ENCODE assay signal across 22 cellular contexts in the genomic region with DNA sequence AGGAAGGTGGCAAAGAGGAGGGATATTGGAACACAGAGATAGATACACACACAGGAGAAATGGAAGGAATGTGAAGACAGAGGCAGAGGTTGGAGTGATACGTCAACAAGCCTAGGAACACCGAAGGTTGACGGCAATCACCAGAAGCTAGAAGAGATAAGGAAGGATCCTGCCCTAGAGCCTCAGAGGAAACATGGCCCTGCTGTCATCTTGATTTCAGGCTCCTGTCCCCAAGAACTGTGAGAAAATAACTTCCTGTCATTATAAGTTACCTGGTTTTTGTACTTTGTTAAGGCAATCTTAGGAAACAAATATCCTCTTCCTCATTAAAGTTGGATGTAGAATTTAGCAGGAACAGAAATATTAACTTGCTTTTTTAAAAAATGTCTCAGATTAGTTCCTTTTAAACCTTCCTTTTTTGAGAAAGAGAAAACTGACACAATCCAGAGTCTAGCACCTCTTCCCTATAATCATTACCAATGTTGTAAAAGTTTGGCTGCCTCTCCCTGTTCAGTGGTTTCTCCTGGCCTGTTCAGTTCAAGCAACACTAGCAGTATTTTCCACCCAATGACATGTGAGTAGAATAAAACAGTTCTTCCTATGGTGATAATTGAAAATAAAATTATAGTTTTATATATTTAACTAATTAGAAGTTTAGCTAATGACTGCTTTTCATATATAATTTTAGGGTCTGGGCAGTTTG. TPM values are rescaled to one million over a fixed set of nuclear protein-coding genes. Genes with fewer than 3 reads are reported as not detected.
DNase-seq lines count a peak whose midpoint lies in the region; ATAC-seq and TF ChIP-seq lines count a peak whose summit lies in the region.
"Had no signal": no experiment of that assay in that cellular context is flagged by ENCODE, and none has a peak within 500 bp of the region (broad histone marks: within the 10 kb centered on the region; RNA-seq: fewer than 3 reads in every experiment).

No MANE protein-coding gene starts in this region.

- peak overlapping the region; percentile 64 for H3K27ac Mint-ChIP-seq in nephron progenitor cell
- H3K27ac Mint-ChIP-seq: stimulated activated naive B cell treated with anti-CD40 and anti-IgM and Interleukin-4, amounts not matched to agents 10 μg/mL and 1 μg/mL and 100 μg/mL, for 72 hours; type B pancreatic cell had no signal

- DNase-seq in CMK (ENCODE audit: low read depth) (peak; percentile 58), KBM-7 (peak; percentile 69), colonic mucosa (no peak), nephron progenitor cell (no peak), foreskin keratinocyte (no peak), NCI-H345 treated with DMSO at 0.1 percent for 48 hours (lab: John Stamatoyannopoulos, UW; ENCODE audit: unreplicated experiment) (no peak), dermis blood vessel endothelial cell (no peak)
- no peak for DNase-seq in stimulated activated CD4-positive, alpha-beta T cell treated with anti-CD3 and anti-CD28 coated beads, Interleukin-2, amount 100 ng/mL, for 48 hours
- DNase-seq: activated CD4-positive, alpha-beta T cell treated with anti-CD3 and anti-CD28 coated beads for 4 hours; esophagus squamous epithelium; H7; NCI-H1417 treated with DMSO at 0.1 percent for 48 hours; NCI-H2171 treated with DMSO at 0.1 percent for 48 hours; NCI-H748 treated with DMSO at 0.1 percent for 48 hours; nucleus accumbens; Peyer's patch; stimulated activated CD4-positive, alpha-beta T cell treated with anti-CD3 and anti-CD28 coated beads, Interleukin-15, amount 100 ng/mL, for 24 hours; stimulated activated naive B cell treated with anti-CD40 and anti-IgM and Interleukin-4, amounts not matched to agents 10 μg/mL and 1 μg/mL and 100 μg/mL, for 72 hours; T1000 had no signal

- H3K9ac ChIP-seq in colonic mucosa (ENCODE audit: low read depth in 2 of 2, low read length in 2 of 2): peak overlapping the region in 1 of 2 donors; percentile 34

- in situ Hi-C loops in KBM-7 (cut with MboI; ENCODE audit: low pct_unique_long_range_greater_than_20kb, low sequenced_read_pairs): no loop called here

- H3K4me3 Mint-ChIP-seq in nephron progenitor cell: no peak overlapping the region
- H3K4me3 Mint-ChIP-seq: stimulated activated naive B cell treated with anti-CD40 and anti-IgM and Interleukin-4, amounts not matched to agents 10 μg/mL and 1 μg/mL and 100 μg/mL, for 72 hours; type B pancreatic cell had no signal

- H3K27ac ChIP-seq in colonic mucosa: peak overlapping the region; percentile 74
- no peak overlapping the region for H3K27ac ChIP-seq in foreskin keratinocyte
- H3K27ac ChIP-seq: cardiac muscle cell, esophagus squamous epithelium, Peyer's patch, right atrium auricular region had no signal

- H3K4me3 ChIP-seq in colonic mucosa: no peak overlapping the region
- H3K4me3 ChIP-seq: cardiac muscle cell, esophagus squamous epithelium, Peyer's patch, right atrium auricular region had no signal

- H3K36me3 Mint-ChIP-seq in nephron progenitor cell (ENCODE audit: low read depth): no peaks in the 10 kb centered on the region
- H3K36me3 Mint-ChIP-seq: stimulated activated naive B cell treated with anti-CD40 and anti-IgM and Interleukin-4, amounts not matched to agents 10 μg/mL and 1 μg/mL and 100 μg/mL, for 72 hours; type B pancreatic cell had no signal

- peaks cover 15% of the 10 kb centered on the region for H3K4me1 Mint-ChIP-seq in nephron progenitor cell

- peaks cover 6% of the 10 kb centered on the region for H3K9me3 Mint-ChIP-seq in nephron progenitor cell
- H3K9me3 Mint-ChIP-seq: stimulated activated naive B cell treated with anti-CD40 and anti-IgM and Interleukin-4, amounts not matched to agents 10 μg/mL and 1 μg/mL and 100 μg/mL, for 72 hours; type B pancreatic cell had no signal

- no peak for ATAC-seq in foreskin keratinocyte

- no peaks in the 10 kb centered on the region for H3K36me3 ChIP-seq in colonic mucosa
- H3K36me3 ChIP-seq: cardiac muscle cell, esophagus squamous epithelium, Peyer's patch, right atrium auricular region had no signal

- H3K27me3 ChIP-seq in colonic mucosa (no peaks in the 10 kb centered on the region), foreskin keratinocyte (no peaks in the 10 kb centered on the region)
- H3K27me3 ChIP-seq: cardiac muscle cell, esophagus squamous epithelium, Peyer's patch, right atrium auricular region had no signal

- H3K27me3 Mint-ChIP-seq in nephron progenitor cell (ENCODE audit: low read depth, poor library complexity): no peaks in the 10 kb centered on the region
- H3K27me3 Mint-ChIP-seq: stimulated activated naive B cell treated with anti-CD40 and anti-IgM and Interleukin-4, amounts not matched to agents 10 μg/mL and 1 μg/mL and 100 μg/mL, for 72 hours; type B pancreatic cell had no signal

- no peak for TF ChIP-seq CTCF in colonic mucosa (IDR thresholded peaks at IDR 0.05)
- no peak for TF ChIP-seq CTCF in nephron progenitor cell (IDR thresholded peaks at IDR 0.05)
- no peak for TF ChIP-seq CTCF in foreskin keratinocyte (conservative IDR thresholded peaks at IDR 0.05)

- H3K9me3 ChIP-seq in colonic mucosa: no peaks in the 10 kb centered on the region
- H3K9me3 ChIP-seq: esophagus squamous epithelium, Peyer's patch had no signal

- intact Hi-C loops in colonic mucosa (cut with DNase I): no loop called here

- H3K4me1 ChIP-seq in colonic mucosa: peaks cover 4% of the 10 kb centered on the region
- H3K4me1 ChIP-seq in foreskin keratinocyte: no peaks in the 10 kb centered on the region
- H3K4me1 ChIP-seq: esophagus squamous epithelium, Peyer's patch, right atrium auricular region had no signal

RNA-seq across cellular contexts. Expression of a gene that starts 28.8 kb away (rescaled TPM):
- 10 to 100 TPM; 13.3 to 27.1 TPM for total RNA-seq in colonic mucosa
- total RNA-seq in foreskin keratinocyte: 48.4 and 53.9 TPM in 2 replicates
- polyA plus RNA-seq in foreskin keratinocyte: 26.3 and 28.9 TPM in 2 replicates
- total RNA-seq in dermis blood vessel endothelial cell: 28.8 and 36.2 TPM in 2 replicates

Comparison
In these comparisons a context has a peak if more than half of its experiments do, and no peak if none do; other contexts are left out.
1. DNase-seq: peak in CMK (single experiment) and KBM-7 (single experiment); none in colonic mucosa (single experiment), nephron progenitor cell (single experiment), stimulated activated CD4-positive, alpha-beta T cell treated with anti-CD3 and anti-CD28 coated beads, Interleukin-2, amount 100 ng/mL, for 48 hours (0 of 2), foreskin keratinocyte (0 of 2), NCI-H345 treated with DMSO at 0.1 percent for 48 hours (single experiment) and dermis blood vessel endothelial cell (single experiment).